In genomic region chr3:122395582-122395981, GRCh38 we compare ENCODE assay signal across 20 cellular contexts.
"Had no signal": no experiment of that assay in that cellular context is flagged by ENCODE, and none has a peak within 500 bp of the region (broad histone marks: within the 10 kb centered on the region; RNA-seq: fewer than 3 reads in every experiment).

No MANE protein-coding gene starts in this region.

- H3K4me3 Mint-ChIP-seq: activated naive CD4-positive, alpha-beta T cell treated with anti-CD3 and anti-CD28 coated beads, Interleukin-2, amount 50 U/mL, for 24 hours; activated T-cell treated with anti-CD3 and anti-CD28 coated beads, Interleukin-2, amount 50 U/mL, for 4 hours; nephron had no signal

- H3K9me3 Mint-ChIP-seq: activated naive CD4-positive, alpha-beta T cell treated with anti-CD3 and anti-CD28 coated beads, Interleukin-2, amount 50 U/mL, for 24 hours; activated T-cell treated with anti-CD3 and anti-CD28 coated beads, Interleukin-2, amount 50 U/mL, for 4 hours; nephron had no signal

- H3K27ac Mint-ChIP-seq: activated naive CD4-positive, alpha-beta T cell treated with anti-CD3 and anti-CD28 coated beads, Interleukin-2, amount 50 U/mL, for 24 hours; nephron had no signal

- H3K9me3 ChIP-seq: body of pancreas, esophagus squamous epithelium, right atrium auricular region, tibial nerve, uterus had no signal

- H3K4me1 ChIP-seq: uterus had no signal

- H3K27ac ChIP-seq: esophagus squamous epithelium, right atrium auricular region, tibial nerve, uterus had no signal

- H3K4me1 Mint-ChIP-seq: nephron had no signal

- H3K36me3 ChIP-seq: right atrium auricular region, tibial nerve, uterus had no signal

- H3K27me3 ChIP-seq: body of pancreas, esophagus squamous epithelium, right atrium auricular region, tibial nerve, uterus had no signal

- H3K27me3 Mint-ChIP-seq: activated naive CD4-positive, alpha-beta T cell treated with anti-CD3 and anti-CD28 coated beads, Interleukin-2, amount 50 U/mL, for 24 hours had no signal

- ATAC-seq: activated T-cell treated with anti-CD3 and anti-CD28 coated beads, Interleukin-2, amount 50 U/mL, for 4 hours; body of pancreas had no signal

- H3K4me3 ChIP-seq: body of pancreas, esophagus squamous epithelium, right atrium auricular region, tibial nerve, uterus had no signal

- DNase-seq: activated effector memory CD4-positive, alpha-beta T cell treated with anti-CD3 and anti-CD28 coated beads, Interleukin-2, amount 50 U/mL, for 16 hours; activated T-cell treated with anti-CD3 and anti-CD28 coated beads, Interleukin-2, amount 50 U/mL, for 4 hours; amniotic stem cell; body of pancreas; central memory CD4-positive, alpha-beta T cell; cortex of kidney; effector CD4-positive, alpha-beta T cell; esophagus squamous epithelium; head of caudate nucleus; kidney glomerular epithelial cell; occipital lobe; stimulated activated CD4-positive, alpha-beta T cell treated with anti-CD3 and anti-CD28 coated beads, Interleukin-15, amount 100 ng/mL, for 24 hours; stimulated activated CD4-positive, alpha-beta T cell treated with anti-CD3 and anti-CD28 coated beads, Interleukin-4, amount 100 ng/mL, for 24 hours; stimulated activated naive CD4-positive, alpha-beta T cell treated with Interleukin-2 at 50 U/mL for 16 hours; substantia nigra; uterus had no signal
